Comparison of ENCODE assay signal across 4 cellular contexts in the genomic region with DNA sequence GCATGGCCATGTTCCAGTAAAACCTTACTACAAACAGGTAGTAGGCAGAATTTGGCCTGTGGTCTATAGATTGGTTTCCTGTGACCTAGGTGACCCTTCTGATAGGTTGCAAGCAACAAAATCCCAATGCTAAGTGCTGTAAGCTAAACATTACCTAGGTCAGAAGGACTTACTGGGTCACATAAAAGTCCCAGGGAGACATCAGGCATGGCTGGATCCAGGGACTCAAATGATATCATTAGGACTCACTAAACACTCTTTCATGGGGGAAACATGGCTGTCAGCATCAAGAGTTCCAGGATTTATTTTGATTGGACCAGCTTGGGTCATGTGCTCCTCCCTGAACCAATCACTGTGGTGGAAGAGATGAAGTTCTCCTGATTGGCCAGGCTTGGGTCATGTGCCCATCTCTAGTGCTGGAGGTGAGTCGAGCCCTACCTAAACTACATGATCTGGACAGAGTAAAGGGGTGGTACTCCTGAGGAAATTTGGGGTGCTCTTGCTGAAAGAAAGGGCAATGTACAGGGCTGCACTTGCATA.
TF ChIP-seq lines count a peak whose summit lies in the region.

No MANE protein-coding gene starts in this region.

TF ChIP-seq in A549, 52 proteins besides CTCF, POLR2A, EP300 and RAD21:
- no peak for TF ChIP-seq FOXS1 (CRISPR knock-in tag; IDR thresholded peaks at IDR 0.05)
- TF ChIP-seq, protein P1, sequence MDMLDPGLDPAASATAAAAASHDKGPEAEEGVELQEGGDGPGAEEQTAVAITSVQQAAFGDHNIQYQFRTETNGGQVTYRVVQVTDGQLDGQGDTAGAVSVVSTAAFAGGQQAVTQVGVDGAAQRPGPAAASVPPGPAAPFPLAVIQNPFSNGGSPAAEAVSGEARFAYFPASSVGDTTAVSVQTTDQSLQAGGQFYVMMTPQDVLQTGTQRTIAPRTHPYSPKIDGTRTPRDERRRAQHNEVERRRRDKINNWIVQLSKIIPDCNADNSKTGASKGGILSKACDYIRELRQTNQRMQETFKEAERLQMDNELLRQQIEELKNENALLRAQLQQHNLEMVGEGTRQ (IDR thresholded peaks at IDR 0.05) = peak; percentile 86

TF ChIP-seq in HCT116, 20 proteins besides CTCF, POLR2A, EP300 and RAD21 (continues in another document):
- no peak for TF ChIP-seq ATF3 (IDR thresholded peaks at IDR 0.05)
- TF ChIP-seq JUND (IDR thresholded peaks at IDR 0.05) = no peak
- no peak for TF ChIP-seq CBX3 (IDR thresholded peaks at IDR 0.05; ENCODE audit: low read depth)
- no peak for TF ChIP-seq REST (IDR thresholded peaks at IDR 0.05; ENCODE audit: low read depth)
- TF ChIP-seq ELF1 (IDR thresholded peaks at IDR 0.05; ENCODE audit: borderline replicate concordance, low read depth) = no peak
- TF ChIP-seq, protein P2, sequence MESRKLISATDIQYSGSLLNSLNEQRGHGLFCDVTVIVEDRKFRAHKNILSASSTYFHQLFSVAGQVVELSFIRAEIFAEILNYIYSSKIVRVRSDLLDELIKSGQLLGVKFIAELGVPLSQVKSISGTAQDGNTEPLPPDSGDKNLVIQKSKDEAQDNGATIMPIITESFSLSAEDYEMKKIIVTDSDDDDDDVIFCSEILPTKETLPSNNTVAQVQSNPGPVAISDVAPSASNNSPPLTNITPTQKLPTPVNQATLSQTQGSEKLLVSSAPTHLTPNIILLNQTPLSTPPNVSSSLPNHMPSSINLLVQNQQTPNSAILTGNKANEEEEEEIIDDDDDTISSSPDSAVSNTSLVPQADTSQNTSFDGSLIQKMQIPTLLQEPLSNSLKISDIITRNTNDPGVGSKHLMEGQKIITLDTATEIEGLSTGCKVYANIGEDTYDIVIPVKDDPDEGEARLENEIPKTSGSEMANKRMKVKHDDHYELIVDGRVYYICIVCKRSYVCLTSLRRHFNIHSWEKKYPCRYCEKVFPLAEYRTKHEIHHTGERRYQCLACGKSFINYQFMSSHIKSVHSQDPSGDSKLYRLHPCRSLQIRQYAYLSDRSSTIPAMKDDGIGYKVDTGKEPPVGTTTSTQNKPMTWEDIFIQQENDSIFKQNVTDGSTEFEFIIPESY (IDR thresholded peaks at IDR 0.05; ENCODE audit: extremely low read depth, insufficient replicate concordance, low read length) = no peak
- no peak for TF ChIP-seq POLR2AphosphoS5 (IDR thresholded peaks at IDR 0.05; ENCODE audit: low read depth, low read length)
- TF ChIP-seq TCF7L2 (IDR thresholded peaks at IDR 0.05; ENCODE audit: borderline replicate concordance, extremely low read depth, insufficient read depth, insufficient read length) = no peak
- TF ChIP-seq YY1 (IDR thresholded peaks at IDR 0.05; ENCODE audit: extremely low read depth, insufficient replicate concordance, low read depth, low read length) = no peak
- TF ChIP-seq FOSL1 (IDR thresholded peaks at IDR 0.05; ENCODE audit: low read depth) = no peak
- no peak for TF ChIP-seq SP1 (IDR thresholded peaks at IDR 0.05; ENCODE audit: low read depth)
- TF ChIP-seq SRF (IDR thresholded peaks at IDR 0.05; ENCODE audit: low read depth) = no peak
- no peak for TF ChIP-seq EGR1 (IDR thresholded peaks at IDR 0.05; ENCODE audit: low read depth)
- no peak for TF ChIP-seq CEBPB (IDR thresholded peaks at IDR 0.05; ENCODE audit: low read depth)

TF ChIP-seq in H1, 55 proteins besides CTCF, POLR2A, EP300 and RAD21:
- TF ChIP-seq, protein P1 (IDR thresholded peaks at IDR 0.05; ENCODE audit: low read length) = peak; percentile 63
- TF ChIP-seq SIRT6 (IDR thresholded peaks at IDR 0.05; ENCODE audit: low read length) (no peak), JUN (IDR thresholded peaks at IDR 0.05; ENCODE audit: low read depth, low read length) (no peak), FOSL1 (IDR thresholded peaks at IDR 0.05; ENCODE audit: insufficient read depth, low read depth, low read length) (no peak), CHD2 (IDR thresholded peaks at IDR 0.05; ENCODE audit: low read length) (no peak)

TF ChIP-seq in GM23338, 12 proteins besides CTCF, POLR2A, EP300 and RAD21:
- TF ChIP-seq ZNF114 (CRISPR knock-in tag; IDR thresholded peaks at IDR 0.05) (no peak), NANOG (IDR thresholded peaks at IDR 0.05; ENCODE audit: borderline replicate concordance) (no peak), CREB1 (CRISPR knock-in tag; IDR thresholded peaks at IDR 0.05; ENCODE audit: low read depth) (no peak), ZNF462 (CRISPR knock-in tag; IDR thresholded peaks at IDR 0.05) (no peak), JUNB (IDR thresholded peaks at IDR 0.05; ENCODE audit: unreplicated experiment) (no peak), ETS1 (IDR thresholded peaks at IDR 0.05) (no peak), EZH2 (IDR thresholded peaks at IDR 0.05; ENCODE audit: low read depth, unreplicated experiment) (no peak), STAT1 (IDR thresholded peaks at IDR 0.05; ENCODE audit: unreplicated experiment) (no peak), POLR2AphosphoS5 (IDR thresholded peaks at IDR 0.05; ENCODE audit: low read depth) (no peak), ZNF331 (CRISPR knock-in tag; IDR thresholded peaks at IDR 0.05; ENCODE audit: low read depth) (no peak), REST (IDR thresholded peaks at IDR 0.05; ENCODE audit: unreplicated experiment) (no peak), EZH2phosphoT487 (IDR thresholded peaks at IDR 0.05; ENCODE audit: unreplicated experiment) (no peak)
